Comparison of ENCODE assay signal across 25 cellular contexts in the genomic region with DNA sequence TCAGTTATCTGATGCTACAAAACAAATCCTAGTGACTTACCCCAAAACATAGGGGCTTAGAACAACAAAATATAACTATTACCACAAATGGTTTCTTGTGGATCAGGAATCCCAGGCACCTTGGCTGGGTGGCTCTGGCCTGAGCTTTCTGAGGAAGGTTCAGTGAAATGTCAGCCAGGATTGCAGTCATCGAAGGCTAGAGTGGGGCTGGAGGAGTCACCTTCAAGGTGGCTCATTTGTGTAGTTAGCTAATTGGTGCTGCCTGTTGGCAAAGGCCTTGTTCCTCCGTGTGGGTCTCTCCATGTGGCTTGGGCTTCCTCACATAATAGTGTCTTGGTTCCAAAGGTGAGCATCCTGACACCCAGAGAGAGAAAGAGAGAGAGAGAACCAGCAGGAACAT. TPM values are rescaled to one million over a fixed set of nuclear protein-coding genes. Genes with fewer than 3 reads are reported as not detected.
DNase-seq lines count a peak whose midpoint lies in the region; ATAC-seq, FAIRE-seq and TF ChIP-seq lines count a peak whose summit lies in the region.
"Had no signal": no experiment of that assay in that cellular context is flagged by ENCODE, and none has a peak within 500 bp of the region (broad histone marks: within the 10 kb centered on the region; RNA-seq: fewer than 3 reads in every experiment).

No MANE protein-coding gene starts in this region.

- H3K9me3 ChIP-seq in mesenchymal stem cell (ENCODE audit: control insufficient read depth, low read length) (peaks cover 39% of the 10 kb centered on the region), stomach (peaks cover 7 to 28% (median 18%) of the 10 kb centered on the region in 4 donors)

- H3K4me3 ChIP-seq in mesenchymal stem cell (ENCODE audit: insufficient read depth in 1 of 2, low read depth in 1 of 2, low read length in 2 of 2) (peak overlapping the region in 1 of 2 experiments; percentile 16), stomach (no peak overlapping the region)

- H2BK15ac ChIP-seq in mesenchymal stem cell (ENCODE audit: low read depth, poor library complexity, severe bottlenecking): no peak overlapping the region

- no peak for TF ChIP-seq POLR2A in stomach (IDR thresholded peaks at IDR 0.05)

- no peak overlapping the region for H3K4me3 Mint-ChIP-seq in WTC11
- H3K4me3 Mint-ChIP-seq: activated naive CD4-positive, alpha-beta T cell treated with anti-CD3 and anti-CD28 coated beads for 36 hours; central memory CD8-positive, alpha-beta T cell; naive thymus-derived CD8-positive, alpha-beta T cell had no signal

- no peak overlapping the region for H3K23ac ChIP-seq in mesenchymal stem cell (ENCODE audit: low read length in 2 of 2)

- H3K18ac ChIP-seq in mesenchymal stem cell (ENCODE audit: low read depth in 1 of 2, low read length in 2 of 2): no peak overlapping the region

- no peak for TF ChIP-seq EP300 in stomach (IDR thresholded peaks at IDR 0.05)

- TF ChIP-seq CTCF in stomach (IDR thresholded peaks at IDR 0.05) (no peak), WTC11 (IDR thresholded peaks at IDR 0.05) (no peak)

- H3K27me3 Mint-ChIP-seq in WTC11 (ENCODE audit: low read depth): peaks cover 3% of the 10 kb centered on the region

- no peak overlapping the region for H4K91ac ChIP-seq in mesenchymal stem cell (ENCODE audit: low read length)

- peak; percentile 16 for ATAC-seq in left ventricle myocardium superior
- ATAC-seq in WTC11: no peak
- ATAC-seq: activated CD4-positive, CD25-positive, alpha-beta regulatory T cell treated with anti-CD3 and anti-CD28 coated beads, Interleukin-2, amount 50 U/mL, for 24 hours; naive thymus-derived CD8-positive, alpha-beta T cell had no signal

- POLR2A ChIA-PET in WTC11 (lab: Charles Lee): no interaction called here

- H3K27ac ChIP-seq in mesenchymal stem cell (ENCODE audit: low read length, poor library complexity, severe bottlenecking) (no peak overlapping the region), stomach (peak overlapping the region in 4 of 5 donors; percentile 8 to 37 (median 31))

- H2AK5ac ChIP-seq in mesenchymal stem cell (ENCODE audit: low read length, severe bottlenecking): no peak overlapping the region

- peaks cover 29% of the 10 kb centered on the region for H3K9me3 Mint-ChIP-seq in WTC11

- no peaks in the 10 kb centered on the region for H3K79me1 ChIP-seq in mesenchymal stem cell (replicated peaks; ENCODE audit: low read length, poor library complexity, severe bottlenecking)

- no peak overlapping the region for H3K4ac ChIP-seq in mesenchymal stem cell (ENCODE audit: low read depth in 1 of 2, low read length in 2 of 2)

- H3K4me1 ChIP-seq in mesenchymal stem cell (ENCODE audit: control insufficient read depth, insufficient read depth, low read depth, low read length) (no peaks in the 10 kb centered on the region), stomach (no peaks in the 10 kb centered on the region)

- DNase-seq in left ventricle myocardium superior: no peak
- DNase-seq in cardiac septum (ENCODE audit: low spot score): no peak
- DNase-seq in mesenchymal stem cell: no peak
- no peak for DNase-seq in stomach
- DNase-seq in ecto neural progenitor cell (ENCODE audit: low spot score): no peak
- DNase-seq in WTC11 (ENCODE audit: low spot score): no peak
- no peak for DNase-seq in central memory CD4-positive, alpha-beta T cell
- no peak for DNase-seq in GM19239 (ENCODE audit: insufficient read length, low spot score)
- DNase-seq: activated naive CD4-positive, alpha-beta T cell treated with anti-CD3 and anti-CD28 coated beads for 36 hours; activated T-cell treated with anti-CD3 and anti-CD28 coated beads, Interleukin-2, amount 50 U/mL, for 48 hours; anterior cingulate cortex; Calu3; effector CD4-positive, alpha-beta T cell; foreskin melanocyte; Kasumi-1; kidney; mesendoderm; naive thymus-derived CD8-positive, alpha-beta T cell; NCI-H187; NCI-H82; OCI-M1; SHP77 treated with DMSO at 0.1 percent for 48 hours had no signal

- H3K36me3 ChIP-seq in mesenchymal stem cell (ENCODE audit: control insufficient read depth in 1 of 2, insufficient read depth in 2 of 2, low read depth in 1 of 2, low read length in 2 of 2) (peaks cover 0 to 9% of the 10 kb centered on the region in 2 experiments), stomach (no peaks in the 10 kb centered on the region)

- H3K27ac Mint-ChIP-seq in WTC11: no peak overlapping the region
- H3K27ac Mint-ChIP-seq: activated naive CD4-positive, alpha-beta T cell treated with anti-CD3 and anti-CD28 coated beads for 36 hours had no signal

- H2AFZ ChIP-seq in mesenchymal stem cell (ENCODE audit: low read depth, low read length): no peak overlapping the region

- no peak overlapping the region for H3K4me2 ChIP-seq in mesenchymal stem cell (ENCODE audit: low read length, poor library complexity, severe bottlenecking)

- WGBS in mesenchymal stem cell: 96% methylated on average over 2 of the region's 2 CpGs
- 70 to 84% (median 76%) methylated on average over 2 of the region's 2 CpGs for WGBS in stomach, 5 donors

- H3K4me1 Mint-ChIP-seq in WTC11: no peaks in the 10 kb centered on the region
- H3K4me1 Mint-ChIP-seq: central memory CD8-positive, alpha-beta T cell; naive thymus-derived CD8-positive, alpha-beta T cell had no signal

- no peak overlapping the region for H3K14ac ChIP-seq in mesenchymal stem cell (ENCODE audit: low read length in 2 of 2)

- no peaks in the 10 kb centered on the region for H3K27me3 ChIP-seq in mesenchymal stem cell (ENCODE audit: control insufficient read depth in 1 of 2, insufficient read depth in 1 of 2, low read length in 2 of 2)
- H3K27me3 ChIP-seq in stomach: no peaks in the 10 kb centered on the region

- peaks cover 21% of the 10 kb centered on the region for H3K36me3 Mint-ChIP-seq in WTC11

- CTCF ChIA-PET in WTC11 (lab: Charles Lee): interaction anchor here (0.8 to 1.7 kb wide), 3 partner anchors 22 to 429 kb away, joined by 3 to 4 read pairs (median 3); no protein-coding TSS in a partner anchor

- intact Hi-C loops in left ventricle myocardium superior (cut with micrococcal nuclease) (no loop called here), cardiac septum (cut with DNase I) (no loop called here), stomach (cut with DNase I; ENCODE audit: low total_unique reads) (no loop called here)

- H4K8ac ChIP-seq in mesenchymal stem cell (ENCODE audit: low read length): no peak overlapping the region

- H3K9ac ChIP-seq in mesenchymal stem cell (ENCODE audit: low read length): peak overlapping the region; percentile 69

- no peak overlapping the region for H2BK12ac ChIP-seq in mesenchymal stem cell (ENCODE audit: low read length in 2 of 2)

- H2BK5ac ChIP-seq in mesenchymal stem cell (ENCODE audit: low read depth, low read length, poor library complexity, severe bottlenecking): no peak overlapping the region

- FAIRE-seq in GM19239 (lab: Jason Lieb, UNC): no peak
- FAIRE-seq: A204.1, kidney had no signal

- H2BK120ac ChIP-seq in mesenchymal stem cell (ENCODE audit: low read depth, low read length): no peak overlapping the region

TF ChIP-seq in WTC11, 78 proteins besides CTCF, POLR2A, EP300 and RAD21 (continues in another document):
- TF ChIP-seq NR3C1 (CRISPR knock-in tag; conservative IDR thresholded peaks at IDR 0.05; ENCODE audit: low read depth): no peak
- no peak for TF ChIP-seq ETV6 (CRISPR knock-in tag; IDR thresholded peaks at IDR 0.05)
- TF ChIP-seq IRF2 (CRISPR knock-in tag; IDR thresholded peaks at IDR 0.05; ENCODE audit: borderline replicate concordance, low read depth): no peak
- TF ChIP-seq, protein P1, sequence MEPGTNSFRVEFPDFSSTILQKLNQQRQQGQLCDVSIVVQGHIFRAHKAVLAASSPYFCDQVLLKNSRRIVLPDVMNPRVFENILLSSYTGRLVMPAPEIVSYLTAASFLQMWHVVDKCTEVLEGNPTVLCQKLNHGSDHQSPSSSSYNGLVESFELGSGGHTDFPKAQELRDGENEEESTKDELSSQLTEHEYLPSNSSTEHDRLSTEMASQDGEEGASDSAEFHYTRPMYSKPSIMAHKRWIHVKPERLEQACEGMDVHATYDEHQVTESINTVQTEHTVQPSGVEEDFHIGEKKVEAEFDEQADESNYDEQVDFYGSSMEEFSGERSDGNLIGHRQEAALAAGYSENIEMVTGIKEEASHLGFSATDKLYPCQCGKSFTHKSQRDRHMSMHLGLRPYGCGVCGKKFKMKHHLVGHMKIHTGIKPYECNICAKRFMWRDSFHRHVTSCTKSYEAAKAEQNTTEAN (CRISPR knock-in tag; IDR thresholded peaks at IDR 0.05): no peak
- no peak for TF ChIP-seq CREM (CRISPR knock-in tag; IDR thresholded peaks at IDR 0.05)
- TF ChIP-seq, protein P2, sequence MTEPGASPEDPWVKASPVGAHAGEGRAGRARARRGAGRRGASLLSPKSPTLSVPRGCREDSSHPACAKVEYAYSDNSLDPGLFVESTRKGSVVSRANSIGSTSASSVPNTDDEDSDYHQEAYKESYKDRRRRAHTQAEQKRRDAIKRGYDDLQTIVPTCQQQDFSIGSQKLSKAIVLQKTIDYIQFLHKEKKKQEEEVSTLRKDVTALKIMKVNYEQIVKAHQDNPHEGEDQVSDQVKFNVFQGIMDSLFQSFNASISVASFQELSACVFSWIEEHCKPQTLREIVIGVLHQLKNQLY (CRISPR knock-in tag; IDR thresholded peaks at IDR 0.05): no peak
- TF ChIP-seq, protein P3, sequence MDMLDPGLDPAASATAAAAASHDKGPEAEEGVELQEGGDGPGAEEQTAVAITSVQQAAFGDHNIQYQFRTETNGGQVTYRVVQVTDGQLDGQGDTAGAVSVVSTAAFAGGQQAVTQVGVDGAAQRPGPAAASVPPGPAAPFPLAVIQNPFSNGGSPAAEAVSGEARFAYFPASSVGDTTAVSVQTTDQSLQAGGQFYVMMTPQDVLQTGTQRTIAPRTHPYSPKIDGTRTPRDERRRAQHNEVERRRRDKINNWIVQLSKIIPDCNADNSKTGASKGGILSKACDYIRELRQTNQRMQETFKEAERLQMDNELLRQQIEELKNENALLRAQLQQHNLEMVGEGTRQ (CRISPR knock-in tag; IDR thresholded peaks at IDR 0.05): no peak
- no peak for TF ChIP-seq ZNF317 (CRISPR knock-in tag; IDR thresholded peaks at IDR 0.05; ENCODE audit: borderline replicate concordance, low read depth)

RNA-seq across cellular contexts. Expression of a gene that starts 57.4 kb away (rescaled TPM):
- 90.7 TPM for total RNA-seq in left ventricle myocardium superior
- total RNA-seq in cardiac septum: 86.7 TPM
- 45.9 TPM for polyA plus RNA-seq in mesenchymal stem cell (2013, experiment 1 of 2)
- 46.7 TPM for polyA plus RNA-seq in mesenchymal stem cell (2013, experiment 2 of 2)
- total RNA-seq in stomach: 100 to 1,000 TPM in 1 of 5 donors, 10 to 100 TPM in 4; 24.1 to 105 (median 79.9) TPM
- 10 to 100 TPM; 29.8 to 40.2 (median 30.4) TPM for polyA plus RNA-seq in stomach
- total RNA-seq in WTC11 (2021): 51.0 to 65.9 TPM (median 60.1 TPM) in 3 replicates
